Comparison of ENCODE assay signal across 9 cellular contexts in genomic region chr11:111531687-111532364, GRCh38. TPM values are rescaled to one million over a fixed set of nuclear protein-coding genes. Genes with fewer than 3 reads are reported as not detected.
A peak's percentile ranks its signal among the peaks of the same experiment; 100 is the strongest.
DNase-seq lines count a peak whose midpoint lies in the region; ATAC-seq lines count a peak whose summit lies in the region.
"Had no signal": no experiment of that assay in that cellular context is flagged by ENCODE, and none has a peak within 500 bp of the region (broad histone marks: within the 10 kb centered on the region; RNA-seq: fewer than 3 reads in every experiment).

No MANE protein-coding gene starts in this region.

- H3K36me3 Mint-ChIP-seq in T-helper 17 cell (ENCODE audit: low read depth) = no peaks in the 10 kb centered on the region
- no peaks in the 10 kb centered on the region for H3K36me3 Mint-ChIP-seq in dendritic cell treated with granulocyte-macrophage colony-stimulating factor and Interleukin-4, amounts not matched to agents 40 ng/mL and 50 ng/mL, for 4 days (ENCODE audit: low read depth)

- DNase-seq in T-helper 17 cell (no peak), DMS153 (lab: John Stamatoyannopoulos, UW) (no peak), superior temporal gyrus (ENCODE audit: extremely low spot score) (no peak), left lobe of liver (ENCODE audit: low spot score) (no peak)
- DNase-seq in stimulated activated CD4-positive, alpha-beta T cell treated with anti-CD3 and anti-CD28 coated beads, Interleukin-4, amount 100 ng/mL, for 48 hours (ENCODE audit: low read depth in 2 of 2) = peak; percentile 50 to 61

- H3K9me3 ChIP-seq in T-helper 17 cell (ENCODE audit: control insufficient read depth, low read length, poor library complexity, severe bottlenecking) = no peaks in the 10 kb centered on the region
- H3K9me3 ChIP-seq: SJCRH30 had no signal

- H3K27ac Mint-ChIP-seq in T-helper 17 cell = no peak overlapping the region
- peak overlapping the region; percentile 19 for H3K27ac Mint-ChIP-seq in dendritic cell treated with granulocyte-macrophage colony-stimulating factor and Interleukin-4, amounts not matched to agents 40 ng/mL and 50 ng/mL, for 4 days

- peaks cover 39% of the 10 kb centered on the region for H3K27me3 Mint-ChIP-seq in T-helper 17 cell
- peaks cover 13% of the 10 kb centered on the region for H3K27me3 Mint-ChIP-seq in dendritic cell treated with granulocyte-macrophage colony-stimulating factor and Interleukin-4, amounts not matched to agents 40 ng/mL and 50 ng/mL, for 4 days

- intact Hi-C loops in dendritic cell treated with granulocyte-macrophage colony-stimulating factor and Interleukin-4, amounts not matched to agents 40 ng/mL and 50 ng/mL, for 4 days (cut with micrococcal nuclease) = no loop called here

- H3K9me3 Mint-ChIP-seq in dendritic cell treated with granulocyte-macrophage colony-stimulating factor and Interleukin-4, amounts not matched to agents 40 ng/mL and 50 ng/mL, for 4 days = no peaks in the 10 kb centered on the region

- ATAC-seq in GM18520 (IDR thresholded peaks at IDR 0.05; ENCODE audit: unreplicated experiment) (peak; percentile 93), HG03196 (IDR thresholded peaks at IDR 0.05; ENCODE audit: unreplicated experiment) (peak; percentile 96), T-helper 17 cell (peak; percentile 76), left lobe of liver (no peak)

- H3K4me3 Mint-ChIP-seq in T-helper 17 cell = no peak overlapping the region
- H3K4me3 Mint-ChIP-seq in dendritic cell treated with granulocyte-macrophage colony-stimulating factor and Interleukin-4, amounts not matched to agents 40 ng/mL and 50 ng/mL, for 4 days = no peak overlapping the region

- H3K4me1 Mint-ChIP-seq in T-helper 17 cell = peaks cover 11% of the 10 kb centered on the region
- H3K4me1 Mint-ChIP-seq in dendritic cell treated with granulocyte-macrophage colony-stimulating factor and Interleukin-4, amounts not matched to agents 40 ng/mL and 50 ng/mL, for 4 days (ENCODE audit: low read depth) = peaks cover 15% of the 10 kb centered on the region

RNA-seq across cellular contexts. Expression of gene LAYN, which starts 8.7 kb away (rescaled TPM):
- 1 to 10 TPM in 1 of 2 donors, not detected in 1; 1.4 TPM for total RNA-seq in T-helper 17 cell
- 0.73 TPM for total RNA-seq in left lobe of liver

RNA-seq across cellular contexts. Expression of gene HOATZ, which starts 17.2 kb away (rescaled TPM):
- not detected for total RNA-seq in T-helper 17 cell
- not detected for total RNA-seq in left lobe of liver
- total RNA-seq: SJCRH30 had no signal

RNA-seq across cellular contexts. Expression of gene BTG4, which starts 19.6 kb away (rescaled TPM):
- total RNA-seq in T-helper 17 cell (not detected), left lobe of liver (not detected)
- total RNA-seq: SJCRH30 had no signal

Comparison
In these comparisons a context has a peak if more than half of its experiments do, and no peak if none do; other contexts are left out.
1. DNase-seq: peak in stimulated activated CD4-positive, alpha-beta T cell treated with anti-CD3 and anti-CD28 coated beads, Interleukin-4, amount 100 ng/mL, for 48 hours (2 of 2); none in T-helper 17 cell (0 of 3), DMS153 (single experiment), superior temporal gyrus (single experiment) and left lobe of liver (single experiment).